In genomic region chr7:1607001-1607400, GRCh38 we compare ENCODE assay signal across 20 cellular contexts. TPM values are rescaled to one million over a fixed set of nuclear protein-coding genes. Genes with fewer than 3 reads are reported as not detected.
"Had no signal": no experiment of that assay in that cellular context is flagged by ENCODE, and none has a peak within 500 bp of the region (broad histone marks: within the 10 kb centered on the region; RNA-seq: fewer than 3 reads in every experiment).

No MANE protein-coding gene starts in this region.

- H3K36me3 ChIP-seq: heart left ventricle, ovary, right atrium auricular region, sigmoid colon, tibial nerve had no signal

- H3K27ac ChIP-seq: dorsolateral prefrontal cortex, heart left ventricle, ovary, right atrium auricular region, sigmoid colon, skin epidermis, testis, tibial nerve had no signal

- H3K27me3 ChIP-seq: ovary, right atrium auricular region, testis had no signal

- H3K4me1 ChIP-seq: heart left ventricle, right atrium auricular region, sigmoid colon, testis, tibial nerve had no signal

- H3K4me3 ChIP-seq: dorsolateral prefrontal cortex, heart left ventricle, mucosa of descending colon, ovary, right atrium auricular region, sigmoid colon, skin epidermis, testis, tibial nerve had no signal

- H3K9me3 ChIP-seq: heart left ventricle, mucosa of descending colon, ovary, right atrium auricular region, sigmoid colon, testis, tibial nerve had no signal

- DNase-seq: cortex of kidney; dorsolateral prefrontal cortex; effector CD8-positive, alpha-beta T cell; foreskin melanocyte; hippocampal formation; kidney glomerular epithelial cell; mucosa of descending colon; ovary; sigmoid colon; stimulated activated CD4-positive, alpha-beta T cell treated with anti-CD3 and anti-CD28 coated beads, Interleukin-2, amount 100 ng/mL, for 24 hours; stimulated activated CD4-positive, alpha-beta T cell treated with anti-CD3 and anti-CD28 coated beads, Interleukin-4, amount 100 ng/mL, for 4 hours; stimulated activated naive B cell treated with anti-CD40 and anti-IgM and Interleukin-4, amounts not matched to agents 10 μg/mL and 1 μg/mL and 100 μg/mL, for 72 hours; stimulated activated naive CD8-positive, alpha-beta T cell treated with anti-CD3 and anti-CD28 coated beads, Interleukin-15, amount 100 ng/mL, for 72 hours; testis had no signal

- ATAC-seq: heart left ventricle; mucosa of descending colon; naive thymus-derived CD8-positive, alpha-beta T cell; stimulated activated naive B cell treated with anti-CD40 and anti-IgM and Interleukin-4, amounts not matched to agents 10 μg/mL and 1 μg/mL and 100 μg/mL, for 72 hours; stimulated activated naive CD8-positive, alpha-beta T cell treated with anti-CD3 and anti-CD28 coated beads, Interleukin-15, amount 100 ng/mL, for 72 hours had no signal

RNA-seq across cellular contexts. Expression of gene TMEM184A, which starts 51.0 kb away (rescaled TPM):
- total RNA-seq: naive thymus-derived CD8-positive, alpha-beta T cell; posterior vena cava had no signal
